ENCODE assay signal across 8 cellular contexts in genomic region chr12:122975790-122976647, GRCh38. TPM values are rescaled to one million over a fixed set of nuclear protein-coding genes. Genes with fewer than 3 reads are reported as not detected.
DNase-seq lines count a peak whose midpoint lies in the region; ATAC-seq, FAIRE-seq and TF ChIP-seq lines count a peak whose summit lies in the region.

No MANE protein-coding gene starts in this region.

- H3K27me3 Mint-ChIP-seq in CD4-positive, CD25-positive, alpha-beta regulatory T cell, result peaks cover 6% of the 10 kb centered on the region

- peaks cover 5 to 51% (median 23%) of the 10 kb centered on the region in 4 donors for H3K4me1 Mint-ChIP-seq in CD4-positive, CD25-positive, alpha-beta regulatory T cell

- FAIRE-seq in bronchial epithelial cell (lab: Jason Lieb, UNC), result no peak

- peak overlapping the region; percentile 72 for H3K9ac ChIP-seq in muscle layer of colon (ENCODE audit: low read length)

- TF ChIP-seq CTCF in LNCaP clone FGC (IDR thresholded peaks at IDR 0.05; ENCODE audit: control insufficient read depth, extremely low read depth, insufficient read depth) (no peak), bronchial epithelial cell (IDR thresholded peaks at IDR 0.05; ENCODE audit: insufficient read depth, low read length, severe bottlenecking) (no peak)

- H3K4me3 ChIP-seq in CD4-positive, CD25-positive, alpha-beta regulatory T cell (ENCODE audit: low read depth, low read length), result peak overlapping the region; percentile 91
- H3K4me3 ChIP-seq in LNCaP clone FGC (ENCODE audit: low read depth, low read length), result peak overlapping the region; percentile 77
- H3K4me3 ChIP-seq in bronchial epithelial cell (ENCODE audit: low read depth, low read length), result peak overlapping the region; percentile 80
- peak overlapping the region; percentile 87 to 99 for H3K4me3 ChIP-seq in muscle layer of colon (ENCODE audit: low read depth in 1 of 2, low read length in 2 of 2)

- no peak for DNase-seq in CD4-positive, CD25-positive, alpha-beta regulatory T cell
- DNase-seq in LNCaP clone FGC (ENCODE audit: low read depth), result no peak
- peak; percentile 15 for DNase-seq in bronchial epithelial cell (ENCODE audit: low read depth)
- DNase-seq in glomerular visceral epithelial cell (ENCODE audit: extremely low spot score), result no peak
- DNase-seq in AG08395 (ENCODE audit: low spot score), result no peak
- no peak for DNase-seq in ecto neural progenitor cell (ENCODE audit: low spot score)

- peaks cover 44% of the 10 kb centered on the region for H3K4me1 ChIP-seq in CD4-positive, CD25-positive, alpha-beta regulatory T cell (ENCODE audit: control insufficient read depth, insufficient read depth, low read length, poor library complexity, severe bottlenecking)
- peaks cover 37% of the 10 kb centered on the region for H3K4me1 ChIP-seq in muscle layer of colon (ENCODE audit: insufficient read depth, low read length)

- H3K27me3 ChIP-seq in CD4-positive, CD25-positive, alpha-beta regulatory T cell (ENCODE audit: control insufficient read depth, insufficient read depth, low read length), result no peaks in the 10 kb centered on the region
- no peaks in the 10 kb centered on the region for H3K27me3 ChIP-seq in bronchial epithelial cell (ENCODE audit: control insufficient read depth, insufficient read depth, low read length)
- no peaks in the 10 kb centered on the region for H3K27me3 ChIP-seq in muscle layer of colon (ENCODE audit: control insufficient read depth in 1 of 2, insufficient read depth in 2 of 2, low read length in 2 of 2)

- H3K9me3 Mint-ChIP-seq in CD4-positive, CD25-positive, alpha-beta regulatory T cell, result no peaks in the 10 kb centered on the region

- ATAC-seq in CD4-positive, CD25-positive, alpha-beta regulatory T cell (ENCODE audit: low read depth in 2 of 2), result no peak
- no peak for ATAC-seq in HG03571 (IDR thresholded peaks at IDR 0.05; ENCODE audit: unreplicated experiment)

- peak overlapping the region; percentile 99 for H3K27ac ChIP-seq in CD4-positive, CD25-positive, alpha-beta regulatory T cell (ENCODE audit: insufficient read depth, low read length, poor library complexity, severe bottlenecking)
- peak overlapping the region; percentile 98 for H3K27ac ChIP-seq in muscle layer of colon (ENCODE audit: low read depth, low read length)

- H3K36me3 Mint-ChIP-seq in CD4-positive, CD25-positive, alpha-beta regulatory T cell, result no peaks in the 10 kb centered on the region

- H3K9me3 ChIP-seq in CD4-positive, CD25-positive, alpha-beta regulatory T cell (ENCODE audit: control insufficient read depth in 2 of 2, low read length in 2 of 2), result no peaks in the 10 kb centered on the region
- H3K9me3 ChIP-seq in muscle layer of colon (ENCODE audit: low read length), result no peaks in the 10 kb centered on the region

- no peaks in the 10 kb centered on the region for H3K36me3 ChIP-seq in CD4-positive, CD25-positive, alpha-beta regulatory T cell (ENCODE audit: control insufficient read depth, insufficient read depth, low read length)
- peaks cover 6% of the 10 kb centered on the region for H3K36me3 ChIP-seq in bronchial epithelial cell (ENCODE audit: control insufficient read depth, insufficient read depth, low read length)
- peaks cover 7% of the 10 kb centered on the region for H3K36me3 ChIP-seq in muscle layer of colon (ENCODE audit: insufficient read depth, low read length)

- H3K27ac Mint-ChIP-seq in CD4-positive, CD25-positive, alpha-beta regulatory T cell, result peak overlapping the region; percentile 99 to 100 (median 100)

- peak overlapping the region; percentile 98 to 100 (median 98) for H3K4me3 Mint-ChIP-seq in CD4-positive, CD25-positive, alpha-beta regulatory T cell

RNA-seq across cellular contexts. Expression of gene OGFOD2, which starts 1.0 kb away (rescaled TPM):
- total RNA-seq in CD4-positive, CD25-positive, alpha-beta regulatory T cell, result 20.6 TPM
- polyA plus RNA-seq in CD4-positive, CD25-positive, alpha-beta regulatory T cell, result 10 to 100 TPM; 12.5 to 17.4 (median 14.2) TPM
- total RNA-seq in bronchial epithelial cell, result 15.0 and 17.0 TPM in 2 replicates

RNA-seq across cellular contexts. Expression of gene ARL6IP4, which starts 4.5 kb away (rescaled TPM):
- total RNA-seq in CD4-positive, CD25-positive, alpha-beta regulatory T cell, result 131 TPM
- 100 to 1,000 TPM; 208 to 237 (median 223) TPM for polyA plus RNA-seq in CD4-positive, CD25-positive, alpha-beta regulatory T cell
- total RNA-seq in bronchial epithelial cell, result 158 and 237 TPM in 2 replicates

RNA-seq across cellular contexts. Expression of gene ABCB9, which starts 9.8 kb away (rescaled TPM):
- total RNA-seq in CD4-positive, CD25-positive, alpha-beta regulatory T cell, result 5.3 TPM
- polyA plus RNA-seq in CD4-positive, CD25-positive, alpha-beta regulatory T cell, result under 1 TPM; 0.47 to 0.98 (median 0.83) TPM
- total RNA-seq in bronchial epithelial cell, result 2.3 and 3.4 TPM in 2 replicates
